In genomic region chr2:66688951-66689350, GRCh38 we compare ENCODE assay signal across 13 cellular contexts.
DNase-seq lines count a peak whose midpoint lies in the region; TF ChIP-seq lines count a peak whose summit lies in the region.
"Had no signal": no experiment of that assay in that cellular context is flagged by ENCODE, and none has a peak within 500 bp of the region (broad histone marks: within the 10 kb centered on the region; RNA-seq: fewer than 3 reads in every experiment).

No MANE protein-coding gene starts in this region.

- H3K9me3 Mint-ChIP-seq in activated T-helper 1 cell treated with anti-CD3 and anti-CD28 coated beads, Interleukin-12 subunit alpha, Interleukin-12 subunit beta, Interleukin-2, Interleukin-4 antibody, amounts not matched to agents 30 ng/mL and 10 ng/mL and 1 ng/mL, durations not matched to agents 14 hours and 24 hours and 36 hours, result no peaks in the 10 kb centered on the region
- H3K9me3 Mint-ChIP-seq: GM23338 had no signal

- no peak overlapping the region for H3K4me3 Mint-ChIP-seq in activated T-helper 1 cell treated with anti-CD3 and anti-CD28 coated beads, Interleukin-12 subunit alpha, Interleukin-12 subunit beta, Interleukin-2, Interleukin-4 antibody, amounts not matched to agents 30 ng/mL and 10 ng/mL and 1 ng/mL, durations not matched to agents 14 hours and 24 hours and 36 hours
- H3K4me3 Mint-ChIP-seq: GM23338 had no signal

- no peak for TF ChIP-seq POLR2A in stomach (IDR thresholded peaks at IDR 0.05)

- H3K27me3 ChIP-seq in muscle layer of colon (ENCODE audit: control insufficient read depth in 1 of 2, insufficient read depth in 2 of 2, low read length in 2 of 2), result no peaks in the 10 kb centered on the region
- H3K27me3 ChIP-seq in stomach, result no peaks in the 10 kb centered on the region
- H3K27me3 ChIP-seq in left ventricle myocardium inferior (ENCODE audit: low read depth), result no peaks in the 10 kb centered on the region

- TF ChIP-seq EP300 in stomach (IDR thresholded peaks at IDR 0.05), result no peak

- DNase-seq in cerebellar cortex (ENCODE audit: low spot score) (peak; percentile 63), stomach (no peak), left ventricle myocardium inferior (no peak), NCI-H1930 (lab: John Stamatoyannopoulos, UW) (no peak), NCI-H524 (lab: John Stamatoyannopoulos, UW) (no peak)
- no peak for DNase-seq in activated T-helper 1 cell treated with anti-CD3 and anti-CD28 coated beads, Interleukin-12 subunit alpha, Interleukin-12 subunit beta, Interleukin-2, Interleukin-4 antibody, amounts not matched to agents 30 ng/mL and 10 ng/mL and 1 ng/mL, durations not matched to agents 14 hours and 24 hours and 36 hours (ENCODE audit: low spot score)
- DNase-seq: Caco-2, DMS153, NCI-H187 treated with DMSO at 0.1 percent for 48 hours, NCI-H69 had no signal

- H3K4me1 ChIP-seq in muscle layer of colon (ENCODE audit: insufficient read depth, low read length) (peaks cover 11% of the 10 kb centered on the region), stomach (peaks cover 0 to 4% (median 0%) of the 10 kb centered on the region in 4 donors), left ventricle myocardium inferior (no peaks in the 10 kb centered on the region)
- H3K4me1 ChIP-seq: Caco-2 had no signal

- 89 to 92% (median 90%) methylated on average over 8 of the region's 8 CpGs for WGBS in stomach, 5 donors

- H3K4me3 ChIP-seq in muscle layer of colon (ENCODE audit: low read depth in 1 of 2, low read length in 2 of 2) (peak overlapping the region; percentile 3 to 54), stomach (no peak overlapping the region), left ventricle myocardium inferior (no peak overlapping the region)
- H3K4me3 ChIP-seq: GM23338, K562 had no signal

- peak overlapping the region; percentile 83 for H3K9ac ChIP-seq in muscle layer of colon (ENCODE audit: low read length)

- H3K36me3 ChIP-seq in muscle layer of colon (ENCODE audit: insufficient read depth, low read length), result no peaks in the 10 kb centered on the region
- no peaks in the 10 kb centered on the region for H3K36me3 ChIP-seq in stomach
- no peaks in the 10 kb centered on the region for H3K36me3 ChIP-seq in left ventricle myocardium inferior

- no peaks in the 10 kb centered on the region for H3K9me3 ChIP-seq in muscle layer of colon (ENCODE audit: low read length)
- H3K9me3 ChIP-seq in stomach, result no peaks in the 10 kb centered on the region
- H3K9me3 ChIP-seq in left ventricle myocardium inferior (replicated peaks), result no peaks in the 10 kb centered on the region
- H3K9me3 ChIP-seq: Caco-2 had no signal

- H3K4me1 Mint-ChIP-seq in activated T-helper 1 cell treated with anti-CD3 and anti-CD28 coated beads, Interleukin-12 subunit alpha, Interleukin-12 subunit beta, Interleukin-2, Interleukin-4 antibody, amounts not matched to agents 30 ng/mL and 10 ng/mL and 1 ng/mL, durations not matched to agents 14 hours and 24 hours and 36 hours (ENCODE audit: low read depth), result no peaks in the 10 kb centered on the region

- H3K27ac ChIP-seq in muscle layer of colon (ENCODE audit: low read depth, low read length) (peak overlapping the region; percentile 75), stomach (peak overlapping the region in 3 of 5 donors; percentile 5 to 73 (median 52)), left ventricle myocardium inferior (replicated peaks) (no peak overlapping the region)

- H3K36me3 Mint-ChIP-seq in activated T-helper 1 cell treated with anti-CD3 and anti-CD28 coated beads, Interleukin-12 subunit alpha, Interleukin-12 subunit beta, Interleukin-2, Interleukin-4 antibody, amounts not matched to agents 30 ng/mL and 10 ng/mL and 1 ng/mL, durations not matched to agents 14 hours and 24 hours and 36 hours (ENCODE audit: low read depth), result no peaks in the 10 kb centered on the region

- TF ChIP-seq CTCF in stomach (IDR thresholded peaks at IDR 0.05), result no peak
- TF ChIP-seq CTCF in left ventricle myocardium inferior (IDR thresholded peaks at IDR 0.05; ENCODE audit: borderline replicate concordance), result no peak

- no peak overlapping the region for H3K27ac Mint-ChIP-seq in activated T-helper 1 cell treated with anti-CD3 and anti-CD28 coated beads, Interleukin-12 subunit alpha, Interleukin-12 subunit beta, Interleukin-2, Interleukin-4 antibody, amounts not matched to agents 30 ng/mL and 10 ng/mL and 1 ng/mL, durations not matched to agents 14 hours and 24 hours and 36 hours
- H3K27ac Mint-ChIP-seq: GM23338 had no signal

- H3K27me3 Mint-ChIP-seq in activated T-helper 1 cell treated with anti-CD3 and anti-CD28 coated beads, Interleukin-12 subunit alpha, Interleukin-12 subunit beta, Interleukin-2, Interleukin-4 antibody, amounts not matched to agents 30 ng/mL and 10 ng/mL and 1 ng/mL, durations not matched to agents 14 hours and 24 hours and 36 hours (ENCODE audit: insufficient read depth), result no peaks in the 10 kb centered on the region

- intact Hi-C loops in stomach (cut with DNase I; ENCODE audit: low total_unique reads) (no loop called here), left ventricle myocardium inferior (cut with micrococcal nuclease) (no loop called here)
- intact Hi-C loops in activated T-helper 1 cell treated with anti-CD3 and anti-CD28 coated beads, Interleukin-12 subunit alpha, Interleukin-12 subunit beta, Interleukin-2, Interleukin-4 antibody, amounts not matched to agents 30 ng/mL and 10 ng/mL and 1 ng/mL, durations not matched to agents 14 hours and 24 hours and 36 hours (cut with micrococcal nuclease), result no loop called here

Comparison
In these comparisons a context has a peak if more than half of its experiments do, and no peak if none do; other contexts are left out.
1. H3K4me3 ChIP-seq: peak in muscle layer of colon (2 of 2); none in stomach (0 of 4) and left ventricle myocardium inferior (single experiment).